ENCODE assay signal across 15 cellular contexts in the genomic region with DNA sequence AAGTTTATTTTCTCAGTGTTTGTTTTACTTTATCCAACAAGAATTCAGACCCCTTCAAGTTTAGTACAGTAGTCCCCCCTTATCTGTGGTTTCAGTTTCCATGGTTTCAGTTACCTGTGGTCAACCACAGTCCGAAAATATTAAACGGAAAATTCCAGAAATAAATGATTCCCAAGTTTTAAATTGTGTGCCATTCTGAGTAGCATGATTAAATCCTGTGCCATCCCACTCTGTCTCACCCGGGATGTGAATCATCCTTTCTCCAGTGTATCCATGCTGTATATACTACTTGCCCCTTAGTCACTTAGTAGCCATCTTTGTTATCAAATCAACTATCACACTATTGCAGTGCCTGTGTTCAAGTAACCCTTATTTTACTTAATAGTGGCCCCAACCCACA.
DNase-seq lines count a peak whose midpoint lies in the region; ATAC-seq, FAIRE-seq and TF ChIP-seq lines count a peak whose summit lies in the region.
"Had no signal": no experiment of that assay in that cellular context is flagged by ENCODE, and none has a peak within 500 bp of the region (broad histone marks: within the 10 kb centered on the region; RNA-seq: fewer than 3 reads in every experiment).

No MANE protein-coding gene starts in this region.

- peak overlapping the region; percentile 86; the same call in 1 of the 2 replicates for H2AFZ ChIP-seq in OCI-LY1 (ENCODE audit: low read length)
- H2AFZ ChIP-seq in mammary epithelial cell (ENCODE audit: low read depth, low read length): peak overlapping the region; percentile 55

- H3K79me2 ChIP-seq in OCI-LY1 (ENCODE audit: insufficient read depth, low read length) (no peaks in the 10 kb centered on the region), mammary epithelial cell (ENCODE audit: insufficient read depth, low read length) (no peaks in the 10 kb centered on the region)

- no peaks in the 10 kb centered on the region for H3K36me3 Mint-ChIP-seq in CD4-positive, alpha-beta memory T cell

- H3K4me2 ChIP-seq in OCI-LY1 (ENCODE audit: low read length) (peak overlapping the region; percentile 75), mammary epithelial cell (ENCODE audit: insufficient read depth, low read depth, low read length) (no peak overlapping the region)

- POLR2A ChIA-PET in CD4-positive, alpha-beta memory T cell (lab: Charles Lee; ENCODE audit: partially characterized antibody): no interaction called here

- H3K9me3 ChIP-seq in OCI-LY1 (ENCODE audit: low read length): no peaks in the 10 kb centered on the region
- H3K9me3 ChIP-seq in mammary epithelial cell (replicated peaks; ENCODE audit: insufficient read depth, low read length): no peaks in the 10 kb centered on the region
- H3K9me3 ChIP-seq in CD4-positive, alpha-beta memory T cell (ENCODE audit: control insufficient read depth in 1 of 2, low read length in 2 of 2): no peaks in the 10 kb centered on the region
- H3K9me3 ChIP-seq: uterus had no signal

- no peaks in the 10 kb centered on the region for H3K27me3 ChIP-seq in OCI-LY1 (ENCODE audit: insufficient read depth, low read length)
- H3K27me3 ChIP-seq in mammary epithelial cell (ENCODE audit: insufficient read depth, low read length): no peaks in the 10 kb centered on the region
- no peaks in the 10 kb centered on the region for H3K27me3 ChIP-seq in CD4-positive, alpha-beta memory T cell (ENCODE audit: insufficient read depth, low read length)
- H3K27me3 ChIP-seq: uterus had no signal

- ATAC-seq in HG02571 (IDR thresholded peaks at IDR 0.05; ENCODE audit: unreplicated experiment): no peak
- ATAC-seq in GM19463 (IDR thresholded peaks at IDR 0.05; ENCODE audit: unreplicated experiment): no peak

- CTCF ChIA-PET in mammary epithelial cell (lab: Charles Lee; ENCODE audit: low non-redundant PET): no interaction called here
- CTCF ChIA-PET in CD4-positive, alpha-beta memory T cell (lab: Charles Lee; ENCODE audit: partially characterized antibody): no interaction called here

- H3K36me3 ChIP-seq in OCI-LY1 (ENCODE audit: insufficient read depth, low read length) (no peaks in the 10 kb centered on the region), mammary epithelial cell (ENCODE audit: insufficient read depth, low read length) (no peaks in the 10 kb centered on the region)
- no peaks in the 10 kb centered on the region for H3K36me3 ChIP-seq in CD4-positive, alpha-beta memory T cell (ENCODE audit: insufficient read depth, low read length)
- H3K36me3 ChIP-seq: uterus had no signal

- H3K27ac ChIP-seq in OCI-LY1 (ENCODE audit: low read depth, low read length, poor library complexity, severe bottlenecking) (peak overlapping the region; percentile 77), mammary epithelial cell (ENCODE audit: insufficient read depth, low read depth, low read length) (peak overlapping the region; percentile 90)
- H3K27ac ChIP-seq in CD4-positive, alpha-beta memory T cell (ENCODE audit: low read depth, low read length): no peak overlapping the region
- H3K27ac ChIP-seq: uterus had no signal

- H3K9me2 ChIP-seq in OCI-LY1 (ENCODE audit: low read depth, low read length): no peaks in the 10 kb centered on the region

- 0% methylated on average over 3 of the region's 3 CpGs for WGBS in mammary epithelial cell (ENCODE audit: low coverage, missing lambda C conversion rate)

- peaks cover 0 to 2% (median 0%) of the 10 kb centered on the region in 8 donors for H3K9me3 Mint-ChIP-seq in CD4-positive, alpha-beta memory T cell

- peak overlapping the region in 1 of 7 donors; percentile 3 for H3K27ac Mint-ChIP-seq in CD4-positive, alpha-beta memory T cell

- intact Hi-C loops in mammary epithelial cell (cut with micrococcal nuclease): no loop called here
- intact Hi-C loops in CD4-positive, alpha-beta memory T cell (cut with micrococcal nuclease): no loop called here

- no peaks in the 10 kb centered on the region for H3K27me3 Mint-ChIP-seq in CD4-positive, alpha-beta memory T cell

- H3F3A ChIP-seq in OCI-LY1 (ENCODE audit: insufficient read depth, low read length): no peaks in the 10 kb centered on the region

- H3K9ac ChIP-seq in OCI-LY1 (ENCODE audit: low read length) (peak overlapping the region; percentile 48), mammary epithelial cell (ENCODE audit: insufficient read depth, low read length) (peak overlapping the region; percentile 30)

- BruUV-seq in mammary epithelial cell (replicated peaks; lab: Mats Ljungman, UMichigan): no TSS peak

- no peak for TF ChIP-seq CTCF in OCI-LY1 (IDR thresholded peaks at IDR 0.05; ENCODE audit: low read length)
- TF ChIP-seq CTCF in mammary epithelial cell (conservative IDR thresholded peaks at IDR 0.05 in 1 of 2, IDR thresholded peaks at IDR 0.05 in 1 of 2; ENCODE audit: extremely low read depth in 1 of 2, insufficient read depth in 1 of 2, low read depth in 1 of 2, low read length in 2 of 2): no peak
- no peak for TF ChIP-seq CTCF in D721Med (IDR thresholded peaks at IDR 0.05; ENCODE audit: insufficient read depth, missing control alignments)

- FAIRE-seq in D721Med (lab: Jason Lieb, UNC): no peak
- FAIRE-seq: H1 had no signal

- in situ Hi-C loops in mammary epithelial cell (cut with MboI; ENCODE audit: low sequenced_read_pairs in 2 of 2): no loop called here

- H3K4me3 Mint-ChIP-seq in CD4-positive, alpha-beta memory T cell: no peak overlapping the region

- H4K20me1 ChIP-seq in OCI-LY1 (ENCODE audit: insufficient read depth, low read length): no peaks in the 10 kb centered on the region
- H4K20me1 ChIP-seq in mammary epithelial cell (ENCODE audit: insufficient read depth, low read length): no peaks in the 10 kb centered on the region

- H3K4me3 ChIP-seq in OCI-LY1 (ENCODE audit: low read depth, low read length, poor library complexity, severe bottlenecking) (peak overlapping the region; percentile 27), mammary epithelial cell (replicated peaks in 1 of 3; ENCODE audit: insufficient read depth in 1 of 3, low read depth in 2 of 3, low read length in 3 of 3) (no peak overlapping the region)
- no peak overlapping the region for H3K4me3 ChIP-seq in CD4-positive, alpha-beta memory T cell (ENCODE audit: low read length in 2 of 2)
- H3K4me3 ChIP-seq: uterus had no signal

- peak; percentile 93 for DNase-seq in EH (ENCODE audit: low read depth)
- peak; percentile 79 for DNase-seq in mammary epithelial cell
- DNase-seq in non-pigmented ciliary epithelial cell (ENCODE audit: low read depth): peak; percentile 65
- no peak for DNase-seq in CD4-positive, alpha-beta memory T cell
- DNase-seq in D721Med (ENCODE audit: insufficient read length, low spot score): no peak
- DNase-seq: activated CD4-positive, alpha-beta T cell treated with anti-CD3 and anti-CD28 coated beads for 4 hours; activated naive CD4-positive, alpha-beta T cell treated with Interleukin-2 at 50 U/mL for 16 hours; effector CD4-positive, alpha-beta T cell; Karpas-422; SIG-M5; uterus had no signal

- H3K4me1 Mint-ChIP-seq in CD4-positive, alpha-beta memory T cell: peaks cover 5 to 22% (median 13%) of the 10 kb centered on the region in 4 donors

- peaks cover 33% of the 10 kb centered on the region for H3K4me1 ChIP-seq in OCI-LY1 (ENCODE audit: insufficient read depth, low read length, severe bottlenecking)
- H3K4me1 ChIP-seq in mammary epithelial cell (ENCODE audit: insufficient read depth, low read length): peaks cover 51% of the 10 kb centered on the region
- H3K4me1 ChIP-seq in CD4-positive, alpha-beta memory T cell (ENCODE audit: insufficient read depth, low read length): no peaks in the 10 kb centered on the region
- H3K4me1 ChIP-seq: uterus had no signal

- dilution Hi-C loops in mammary epithelial cell (cut with HindIII; ENCODE audit: low sequenced_read_pairs): no loop called here

Comparison
In these comparisons a context has a peak if more than half of its experiments do, and no peak if none do; other contexts are left out.
1. DNase-seq: peak in EH (single experiment), mammary epithelial cell (single experiment) and non-pigmented ciliary epithelial cell (single experiment); none in CD4-positive, alpha-beta memory T cell (0 of 5) and D721Med (single experiment).